Comparison of ENCODE assay signal across 9 cellular contexts in the genomic region with DNA sequence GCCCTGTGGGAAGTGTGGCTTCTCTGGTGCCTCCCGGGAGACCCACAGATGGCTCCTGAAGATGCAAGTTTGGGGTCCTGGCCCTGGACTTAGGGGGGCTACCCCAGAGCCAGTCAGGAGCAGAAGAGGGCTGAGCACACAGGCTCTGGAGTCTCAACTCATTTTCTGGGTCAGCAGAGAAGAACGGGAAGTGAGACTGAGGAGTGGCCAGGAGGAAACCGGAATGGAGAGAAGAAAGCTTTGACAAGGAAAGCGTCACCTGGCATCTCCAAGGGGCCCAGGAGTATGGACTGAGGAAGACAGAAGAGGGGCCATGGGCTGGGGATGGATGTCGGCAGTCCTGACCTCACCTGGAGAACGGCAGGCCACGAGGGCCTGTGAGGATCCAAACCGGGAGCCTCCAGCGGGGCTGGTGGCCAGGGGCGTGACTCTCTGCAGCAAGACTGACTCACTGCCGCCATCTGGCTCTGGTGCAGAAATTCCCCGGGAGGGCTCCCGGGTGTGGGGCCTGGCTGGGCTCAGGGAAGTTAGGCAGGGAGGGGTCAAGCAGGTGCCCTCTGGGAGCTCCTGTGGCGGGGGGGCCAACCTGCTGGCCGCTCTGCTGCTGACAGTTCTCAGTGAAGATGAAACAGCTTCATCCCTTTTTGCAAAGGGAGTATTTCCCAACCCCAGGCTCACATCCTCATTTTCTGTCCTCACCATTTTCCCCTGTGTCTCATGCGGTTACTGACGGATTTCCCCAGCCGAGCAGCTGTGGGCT. TPM values are rescaled to one million over a fixed set of nuclear protein-coding genes. Genes with fewer than 3 reads are reported as not detected.
A peak's percentile ranks its signal among the peaks of the same experiment; 100 is the strongest.
DNase-seq lines count a peak whose midpoint lies in the region; ATAC-seq and TF ChIP-seq lines count a peak whose summit lies in the region.
"Had no signal": no experiment of that assay in that cellular context is flagged by ENCODE, and none has a peak within 500 bp of the region (broad histone marks: within the 10 kb centered on the region; RNA-seq: fewer than 3 reads in every experiment).

No MANE protein-coding gene starts in this region.

- H3K27ac ChIP-seq in GM23248 = no peak overlapping the region
- H3K27ac ChIP-seq in heart left ventricle = peak overlapping the region in 8 of 12 donors; percentile 27 to 89 (median 40)
- H3K27ac ChIP-seq in gastrocnemius medialis = peak overlapping the region; percentile 81 to 87 (median 84)
- no peak overlapping the region for H3K27ac ChIP-seq in endodermal cell (ENCODE audit: low read depth, low read length)
- H3K27ac ChIP-seq in neural progenitor cell = no peak overlapping the region

- no peak overlapping the region for H3K4me3 ChIP-seq in GM23248
- peak overlapping the region in 1 of 12 donors; percentile 6 for H3K4me3 ChIP-seq in heart left ventricle
- H3K4me3 ChIP-seq in gastrocnemius medialis = no peak overlapping the region
- H3K4me3 ChIP-seq in endodermal cell (ENCODE audit: low read length) = no peak overlapping the region
- H3K4me3 ChIP-seq in neural progenitor cell = no peak overlapping the region
- H3K4me3 ChIP-seq: Peyer's patch had no signal

- H3K4me2 ChIP-seq in GM23248 (ENCODE audit: unreplicated experiment) (no peak overlapping the region), neural progenitor cell (no peak overlapping the region)

- H3K9me3 Mint-ChIP-seq in endodermal cell = peaks cover 17% of the 10 kb centered on the region
- H3K9me3 Mint-ChIP-seq in neural progenitor cell = no peaks in the 10 kb centered on the region

- H3K36me3 Mint-ChIP-seq in endodermal cell (ENCODE audit: low read depth) (peaks cover 79% of the 10 kb centered on the region), neural progenitor cell (peaks cover 26% of the 10 kb centered on the region)

- no peaks in the 10 kb centered on the region for H3K27me3 Mint-ChIP-seq in endodermal cell (ENCODE audit: insufficient read depth)
- H3K27me3 Mint-ChIP-seq in neural progenitor cell (ENCODE audit: insufficient read depth, low read depth) = no peaks in the 10 kb centered on the region

- in situ Hi-C loops in GM23248 (cut with MboI) = no loop called here
- in situ Hi-C loops in gastrocnemius medialis (cut with MboI; ENCODE audit: low sequenced_read_pairs in 4 of 4) = no loop called here

- H3K27me3 ChIP-seq in GM23248 (replicated peaks; ENCODE audit: insufficient read depth) (no peaks in the 10 kb centered on the region), heart left ventricle (no peaks in the 10 kb centered on the region), gastrocnemius medialis (no peaks in the 10 kb centered on the region), endodermal cell (ENCODE audit: control insufficient read depth, insufficient read depth, low read length, poor library complexity, severe bottlenecking) (no peaks in the 10 kb centered on the region), neural progenitor cell (no peaks in the 10 kb centered on the region)
- H3K27me3 ChIP-seq: Peyer's patch had no signal

- H3K79me2 ChIP-seq in GM23248 (ENCODE audit: insufficient read depth) = peaks cover 27% of the 10 kb centered on the region
- H3K79me2 ChIP-seq in neural progenitor cell (ENCODE audit: low read depth) = no peaks in the 10 kb centered on the region

- H4K20me1 ChIP-seq in GM23248 (ENCODE audit: insufficient read depth) = no peaks in the 10 kb centered on the region
- H4K20me1 ChIP-seq in neural progenitor cell (ENCODE audit: low read depth) = no peaks in the 10 kb centered on the region

- no peak for TF ChIP-seq POLR2A in heart left ventricle (IDR thresholded peaks at IDR 0.05)
- TF ChIP-seq POLR2A in gastrocnemius medialis (IDR thresholded peaks at IDR 0.05) = no peak

- H2AFZ ChIP-seq in GM23248 (no peak overlapping the region), neural progenitor cell (replicated peaks) (no peak overlapping the region)

- ATAC-seq in heart left ventricle (peak in 3 of 4 donors; percentile 35 to 53 (median 50)), gastrocnemius medialis (peak; percentile 76 to 79), GM21576 (IDR thresholded peaks at IDR 0.05; ENCODE audit: unreplicated experiment) (no peak)

- H3K9me2 ChIP-seq in GM23248 (ENCODE audit: insufficient read depth) = no peaks in the 10 kb centered on the region

- H3K27ac Mint-ChIP-seq in endodermal cell = no peak overlapping the region
- H3K27ac Mint-ChIP-seq in neural progenitor cell = no peak overlapping the region

- H3K4me3 Mint-ChIP-seq in endodermal cell (no peak overlapping the region), neural progenitor cell (no peak overlapping the region)

- no peak for TF ChIP-seq CTCF in heart left ventricle (IDR thresholded peaks at IDR 0.05)
- TF ChIP-seq CTCF in gastrocnemius medialis (IDR thresholded peaks at IDR 0.05 in 4 of 5, conservative IDR thresholded peaks at IDR 0.05 in 1 of 5) = peak in 4 of 5 experiments; percentile 9 to 42 (median 30)
- no peak for TF ChIP-seq CTCF in endodermal cell (conservative IDR thresholded peaks at IDR 0.05)
- TF ChIP-seq CTCF in neural progenitor cell (IDR thresholded peaks at IDR 0.05) = no peak

- no peak overlapping the region for H3K9ac ChIP-seq in GM23248
- H3K9ac ChIP-seq in endodermal cell (ENCODE audit: extremely low read depth, low read length, poor library complexity, severe bottlenecking) = no peak overlapping the region
- H3K9ac ChIP-seq in neural progenitor cell = no peak overlapping the region

- H3K36me3 ChIP-seq in GM23248 (ENCODE audit: low read depth) (peaks cover 37% of the 10 kb centered on the region), heart left ventricle (peaks cover 0 to 88% (median 61%) of the 10 kb centered on the region in 9 donors), gastrocnemius medialis (peaks cover 0 to 23% of the 10 kb centered on the region in 2 donors), endodermal cell (ENCODE audit: control insufficient read depth, insufficient read depth, low read length) (peaks cover 64% of the 10 kb centered on the region), neural progenitor cell (no peaks in the 10 kb centered on the region)

- H3K4me1 Mint-ChIP-seq in endodermal cell (no peaks in the 10 kb centered on the region), neural progenitor cell (no peaks in the 10 kb centered on the region)

- no peaks in the 10 kb centered on the region for H3K4me1 ChIP-seq in GM23248 (ENCODE audit: insufficient read depth)
- H3K4me1 ChIP-seq in heart left ventricle = peaks cover 0 to 28% (median 0%) of the 10 kb centered on the region in 12 donors
- H3K4me1 ChIP-seq in gastrocnemius medialis = peaks cover 21 to 35% of the 10 kb centered on the region in 2 donors
- H3K4me1 ChIP-seq in endodermal cell (ENCODE audit: control insufficient read depth, insufficient read depth, low read length) = no peaks in the 10 kb centered on the region
- H3K4me1 ChIP-seq in neural progenitor cell = no peaks in the 10 kb centered on the region
- H3K4me1 ChIP-seq: Peyer's patch had no signal

- 79 to 86% methylated on average over 17 of the region's 18 CpGs for WGBS in GM23248 (ENCODE audit: low coverage in 1 of 2, low lambda C conversion rate in 2 of 2, missing lambda C conversion rate in 2 of 2), 2 experiments
- WGBS in heart left ventricle, 4 donors = 81 to 91% (median 81%) methylated on average over 17 to 18 of the region's 18 CpGs
- WGBS in endodermal cell (ENCODE audit: insufficient coverage in 1 of 2, insufficient read length in 1 of 2), 2 experiments = 92 to 93% methylated on average over 5 to 18 of the region's 18 CpGs

- H3K9me3 ChIP-seq in GM23248 (ENCODE audit: low read depth) (no peaks in the 10 kb centered on the region), heart left ventricle (no peaks in the 10 kb centered on the region), gastrocnemius medialis (no peaks in the 10 kb centered on the region), endodermal cell (ENCODE audit: control insufficient read depth, low read length) (peaks cover 17% of the 10 kb centered on the region), neural progenitor cell (ENCODE audit: low read depth) (no peaks in the 10 kb centered on the region)
- H3K9me3 ChIP-seq: Peyer's patch had no signal

- DNase-seq in GM23248 (peak; percentile 38), SIG-M5 treated with dmso at 0.1 percent for 504 hours (lab: John Stamatoyannopoulos, UW; ENCODE audit: unreplicated experiment) (peak; percentile 94), heart left ventricle (peak in 4 of 5 donors; percentile 37 to 73 (median 42)), gastrocnemius medialis (peak; percentile 90 to 97), RPMI8226 (no peak), endodermal cell (no peak), neural progenitor cell (ENCODE audit: low spot score) (no peak)
- DNase-seq: Peyer's patch had no signal

- H3F3A ChIP-seq in GM23248 (ENCODE audit: insufficient read depth) (no peaks in the 10 kb centered on the region), neural progenitor cell (ENCODE audit: low read depth) (no peaks in the 10 kb centered on the region)

- intact Hi-C loops in heart left ventricle (cut with DNase I) (loop anchor here in 1 of 10 donors (5.0 kb wide), 1 partner anchor 72 kb away; no protein-coding TSS in a partner anchor), gastrocnemius medialis (cut with DNase I; ENCODE audit: low total_unique reads) (loop anchor here (5.0 kb wide), 1 partner anchor 247 kb away; no protein-coding TSS in a partner anchor)

RNA-seq across cellular contexts. Expression of a gene that starts 23.6 kb away (rescaled TPM):
- 31.7 and 37.6 TPM in 2 replicates for total RNA-seq in GM23248 (2014; rRNA removed; shearing (Covaris generic))
- polyA plus RNA-seq in GM23248 (2016; fragmentation: Nextera tagmentation; extraction: Ambion mirVana) (24.8 and 26.7 TPM in 2 replicates), heart left ventricle (10 to 100 TPM in 1 of 2 donors, 1 to 10 TPM in 1; 4.1 to 17.2 TPM)
- total RNA-seq in heart left ventricle (10 to 100 TPM in 3 of 9 donors, 1 to 10 TPM in 6; 5.3 to 14.7 (median 7.4) TPM), gastrocnemius medialis (10 to 100 TPM; 11.7 to 24.0 (median 16.1) TPM), endodermal cell (10 to 100 TPM; 22.7 to 24.5 TPM), neural progenitor cell (ENCODE audit: low replicate concordance) (28.0 and 36.1 TPM in 2 replicates)
- polyA plus RNA-seq in endodermal cell (2013, experiment 1 of 2) = 22.6 TPM
- polyA plus RNA-seq in endodermal cell (2013, experiment 2 of 2) = 17.2 TPM

RNA-seq across cellular contexts. Expression of a gene that starts 49.8 kb away (rescaled TPM):
- total RNA-seq in GM23248 (2014; rRNA removed; shearing (Covaris generic)) = 68.8 and 95.4 TPM in 2 replicates
- polyA plus RNA-seq in GM23248 (2016; fragmentation: Nextera tagmentation; extraction: Ambion mirVana) = 612 and 613 TPM in 2 replicates
- 100 to 1,000 TPM in 8 of 9 donors, 10 to 100 TPM in 1; 83.7 to 189 (median 153) TPM for total RNA-seq in heart left ventricle
- polyA plus RNA-seq in heart left ventricle = 100 to 1,000 TPM; 117 to 153 TPM
- total RNA-seq in gastrocnemius medialis = 100 to 1,000 TPM in 2 of 4 donors, 10 to 100 TPM in 2; 75.2 to 168 (median 111) TPM
- total RNA-seq in endodermal cell = 100 to 1,000 TPM; 236 to 238 TPM
- 221 TPM for polyA plus RNA-seq in endodermal cell (2013, experiment 1 of 2)
- polyA plus RNA-seq in endodermal cell (2013, experiment 2 of 2) = 214 TPM
- 67.9 and 91.8 TPM in 2 replicates for total RNA-seq in neural progenitor cell (ENCODE audit: low replicate concordance)

RNA-seq across cellular contexts. Expression of a gene that starts 59.8 kb away (rescaled TPM):
- total RNA-seq in GM23248 (2014; rRNA removed; shearing (Covaris generic)) = 275 and 319 TPM in 2 replicates
- polyA plus RNA-seq in GM23248 (2016; fragmentation: Nextera tagmentation; extraction: Ambion mirVana) (686 and 702 TPM in 2 replicates), heart left ventricle (10 to 100 TPM; 29.1 to 96.6 TPM)
- total RNA-seq in heart left ventricle (10 to 100 TPM; 35.8 to 86.5 (median 51.1) TPM), gastrocnemius medialis (10 to 100 TPM; 27.5 to 34.2 (median 31.8) TPM), endodermal cell (100 to 1,000 TPM in 1 of 2 donors, 10 to 100 TPM in 1; 90.2 to 123 TPM), neural progenitor cell (ENCODE audit: low replicate concordance) (73.4 and 87.6 TPM in 2 replicates)
- 103 TPM for polyA plus RNA-seq in endodermal cell (2013, experiment 1 of 2)
- polyA plus RNA-seq in endodermal cell (2013, experiment 2 of 2) = 113 TPM

Comparison
In these comparisons a context has a peak if more than half of its experiments do, and no peak if none do; other contexts are left out.
1. DNase-seq: peak in GM23248 (single experiment), SIG-M5 treated with dmso at 0.1 percent for 504 hours (single experiment), heart left ventricle (4 of 5) and gastrocnemius medialis (2 of 2); none in RPMI8226 (single experiment), endodermal cell (single experiment) and neural progenitor cell (single experiment).
2. H3K27ac ChIP-seq: peak in heart left ventricle (8 of 12) and gastrocnemius medialis (4 of 4); none in GM23248 (single experiment), endodermal cell (single experiment) and neural progenitor cell (single experiment).
3. CTCF ChIP-seq: peak in gastrocnemius medialis (4 of 5); none in heart left ventricle (0 of 12), endodermal cell (single experiment) and neural progenitor cell (single experiment).